In the genomic region with DNA sequence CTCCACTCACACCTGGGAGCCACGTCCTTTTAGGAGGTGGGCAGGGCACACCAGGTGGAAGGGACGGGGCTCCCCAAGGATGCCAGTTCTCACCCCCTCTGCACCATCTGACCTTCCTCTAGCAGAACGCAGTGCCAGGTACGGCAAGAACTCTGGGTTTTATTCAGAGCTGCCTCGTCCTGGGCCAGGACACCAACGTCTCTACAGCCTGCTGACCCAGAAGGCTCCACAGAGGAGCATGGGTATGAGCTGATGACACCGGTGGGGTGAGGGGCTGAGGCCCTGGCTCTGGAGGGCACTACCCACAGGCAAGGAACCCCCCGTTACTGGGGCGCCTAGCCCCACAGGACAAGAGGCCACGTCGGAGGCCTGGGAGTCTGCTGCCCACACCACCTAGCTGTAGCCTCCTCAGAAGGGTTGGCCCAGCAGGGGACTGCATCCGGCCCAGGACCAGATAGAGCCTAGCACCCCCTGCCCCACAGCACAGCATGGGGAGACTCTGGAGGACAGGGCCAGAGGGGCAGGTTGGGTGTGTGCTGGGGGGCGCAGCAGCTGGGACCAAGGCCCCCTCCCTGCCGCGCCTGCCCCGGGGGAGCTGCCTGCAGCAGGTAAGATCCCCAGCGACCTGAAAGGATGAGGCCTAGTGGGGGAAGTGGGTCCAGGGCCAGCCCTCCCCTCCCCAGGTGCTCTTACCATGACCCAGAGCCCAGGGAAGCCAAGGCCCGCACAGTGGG, we compare ENCODE assay signal across 14 cellular contexts. TPM values are rescaled to one million over a fixed set of nuclear protein-coding genes. Genes with fewer than 3 reads are reported as not detected.
DNase-seq lines count a peak whose midpoint lies in the region; ATAC-seq, FAIRE-seq and TF ChIP-seq lines count a peak whose summit lies in the region.
"Had no signal": no experiment of that assay in that cellular context is flagged by ENCODE, and none has a peak within 500 bp of the region (broad histone marks: within the 10 kb centered on the region; RNA-seq: fewer than 3 reads in every experiment).

No MANE protein-coding gene starts in this region.

- FAIRE-seq in HepG2 (lab: Jason Lieb, UNC) (no peak), H54 (lab: Jason Lieb, UNC) (no peak)
- FAIRE-seq: G401.6 had no signal

- H3K9me3 Mint-ChIP-seq in stimulated activated memory B cell treated with anti-CD40 and anti-IgM and Interleukin-4, amounts not matched to agents 10 μg/mL and 1 μg/mL and 100 μg/mL, for 72 hours, result no peaks in the 10 kb centered on the region

- POLR2A ChIA-PET in HepG2 (lab: Yijun Ruan, JAX), result interaction anchor here (1.8 to 4.2 kb wide), 4 partner anchors 13 to 69 kb away, joined by 4 to 27 read pairs (median 12); a partner anchor contains a TSS

- BruUV-seq in HepG2 (replicated peaks; lab: Mats Ljungman, UMichigan), result no TSS peak

- H3K9me2 ChIP-seq in GM23248 (ENCODE audit: insufficient read depth), result no peaks in the 10 kb centered on the region

- H3K36me3 ChIP-seq in GM23248 (ENCODE audit: low read depth), result peaks cover 17% of the 10 kb centered on the region; the same call in 1 of the 2 replicates
- peaks cover 52 to 63% of the 10 kb centered on the region in 2 experiments for H3K36me3 ChIP-seq in HepG2 (replicated peaks in 1 of 2; ENCODE audit: control insufficient read depth in 1 of 2, insufficient read depth in 2 of 2, low read length in 2 of 2)
- peaks cover 0 to 92% (median 13%) of the 10 kb centered on the region in 6 donors for H3K36me3 ChIP-seq in spleen

- H3K4me3 ChIP-seq in GM23248 (no peak overlapping the region), HepG2 (replicated peaks in 1 of 3; ENCODE audit: insufficient read depth in 1 of 3, low read depth in 2 of 3, low read length in 3 of 3) (peak overlapping the region in 1 of 3 experiments; percentile 17; a peak in 1 of 6 replicates), spleen (no peak overlapping the region)

- TF ChIP-seq RAD21 in HepG2 (CRISPR knock-in tag; IDR thresholded peaks at IDR 0.05), result no peak

- H3K9me3 ChIP-seq in GM23248 (ENCODE audit: low read depth), result no peaks in the 10 kb centered on the region
- H3K9me3 ChIP-seq in HepG2 (ENCODE audit: low read length), result no peaks in the 10 kb centered on the region
- no peaks in the 10 kb centered on the region for H3K9me3 ChIP-seq in spleen

- peaks cover 27% of the 10 kb centered on the region for H3K4me1 ChIP-seq in GM23248 (ENCODE audit: insufficient read depth)
- peaks cover 55% of the 10 kb centered on the region for H3K4me1 ChIP-seq in HepG2 (ENCODE audit: insufficient read depth, low read length)
- peaks cover 15 to 81% (median 48%) of the 10 kb centered on the region in 6 donors for H3K4me1 ChIP-seq in spleen

- peaks cover 18% of the 10 kb centered on the region; the same call in 1 of the 2 replicates for H3F3A ChIP-seq in GM23248 (ENCODE audit: insufficient read depth)

- H4K20me1 ChIP-seq in GM23248 (ENCODE audit: insufficient read depth), result no peaks in the 10 kb centered on the region
- peaks cover 8% of the 10 kb centered on the region for H4K20me1 ChIP-seq in HepG2 (ENCODE audit: insufficient read depth, low read length)

- H2AFZ ChIP-seq in GM23248 (no peak overlapping the region), HepG2 (ENCODE audit: low read length) (no peak overlapping the region)

- peaks cover 98% of the 10 kb centered on the region for H3K27me3 Mint-ChIP-seq in stimulated activated memory B cell treated with anti-CD40 and anti-IgM and Interleukin-4, amounts not matched to agents 10 μg/mL and 1 μg/mL and 100 μg/mL, for 72 hours

- TF ChIP-seq POLR2A in HepG2 (IDR thresholded peaks at IDR 0.05; ENCODE audit: insufficient read depth in 1 of 2, low read depth in 2 of 2, low read length in 2 of 2) (no peak), spleen (IDR thresholded peaks at IDR 0.05) (no peak), H54 (IDR thresholded peaks at IDR 0.05; ENCODE audit: low read depth, low read length) (no peak)

- CTCF ChIA-PET in HepG2 (lab: Yijun Ruan, JAX; ENCODE audit: low intra/inter-chr PET ratio, low total read pairs), result no interaction called here

- ATAC-seq in HepG2, result peak; percentile 0; the same call in 2 of the 3 replicates
- no peak for ATAC-seq in stimulated activated memory B cell treated with anti-CD40 and anti-IgM and Interleukin-4, amounts not matched to agents 10 μg/mL and 1 μg/mL and 100 μg/mL, for 72 hours
- ATAC-seq: esophagus mucosa had no signal

- no peak overlapping the region for H3K27ac Mint-ChIP-seq in stimulated activated memory B cell treated with anti-CD40 and anti-IgM and Interleukin-4, amounts not matched to agents 10 μg/mL and 1 μg/mL and 100 μg/mL, for 72 hours

- H3K4me3 Mint-ChIP-seq in stimulated activated memory B cell treated with anti-CD40 and anti-IgM and Interleukin-4, amounts not matched to agents 10 μg/mL and 1 μg/mL and 100 μg/mL, for 72 hours, result no peak overlapping the region

- H3K27ac ChIP-seq in GM23248 (peak overlapping the region; percentile 99), HepG2 (ENCODE audit: extremely low read length, insufficient read depth, low read length) (peak overlapping the region; percentile 77), spleen (peak overlapping the region in 5 of 8 donors; percentile 53 to 68 (median 63))
- H3K27ac ChIP-seq: VCaP had no signal

- peaks cover 98% of the 10 kb centered on the region for H3K79me2 ChIP-seq in GM23248 (ENCODE audit: insufficient read depth)
- H3K79me2 ChIP-seq in HepG2 (ENCODE audit: insufficient read depth, low read length), result peaks cover 43% of the 10 kb centered on the region

- WGBS in GM23248 (ENCODE audit: low coverage in 1 of 2, low lambda C conversion rate in 2 of 2, missing lambda C conversion rate in 2 of 2), 2 experiments, result 82 to 84% methylated on average over 18 of the region's 18 CpGs
- 98% methylated on average over 10 of the region's 18 CpGs for WGBS in HepG2 (ENCODE audit: low lambda C conversion rate)
- 81 to 96% (median 87%) methylated on average over 14 to 18 of the region's 18 CpGs for WGBS in spleen, 5 donors

- H3K36me3 Mint-ChIP-seq in stimulated activated memory B cell treated with anti-CD40 and anti-IgM and Interleukin-4, amounts not matched to agents 10 μg/mL and 1 μg/mL and 100 μg/mL, for 72 hours, result no peaks in the 10 kb centered on the region

- H3K4me2 ChIP-seq in GM23248 (ENCODE audit: unreplicated experiment) (no peak overlapping the region), HepG2 (ENCODE audit: low read depth, low read length) (peak overlapping the region; percentile 60)

- intact Hi-C loops in HepG2 (cut with micrococcal nuclease; ENCODE audit: unreplicated experiment) (loop anchor here (2.0 kb wide), 2 partner anchors 25 to 147 kb away; no protein-coding TSS in a partner anchor), spleen (cut with DNase I; ENCODE audit: low total_unique reads) (no loop called here)

- TF ChIP-seq CTCF in HepG2 (CRISPR knock-in tag; IDR thresholded peaks at IDR 0.05), result no peak
- no peak for TF ChIP-seq CTCF in spleen (IDR thresholded peaks at IDR 0.05 in 8 of 11, conservative IDR thresholded peaks at IDR 0.05 in 3 of 11)
- TF ChIP-seq CTCF in GM20000 (IDR thresholded peaks at IDR 0.05; ENCODE audit: extremely low read depth, missing control alignments), result no peak

- H3K9ac ChIP-seq in GM23248, result peak overlapping the region; percentile 91
- peak overlapping the region; percentile 72 for H3K9ac ChIP-seq in HepG2 (ENCODE audit: insufficient read depth, low read depth, low read length)

- TF ChIP-seq EP300 in HepG2 (IDR thresholded peaks at IDR 0.05; ENCODE audit: low read depth in 2 of 2, low read length in 2 of 2) (no peak), HepG2 (CRISPR knock-in tag; IDR thresholded peaks at IDR 0.05; ENCODE audit: borderline replicate concordance) (no peak)

- peaks cover 11% of the 10 kb centered on the region for H3K4me1 Mint-ChIP-seq in stimulated activated memory B cell treated with anti-CD40 and anti-IgM and Interleukin-4, amounts not matched to agents 10 μg/mL and 1 μg/mL and 100 μg/mL, for 72 hours

- in situ Hi-C loops in GM23248 (cut with MboI) (no loop called here), HepG2 (cut with HindIII; ENCODE audit: extremely low pct_ligation_motif_present, low pct_unique_long_range_greater_than_20kb) (no loop called here)

- H3K27me3 ChIP-seq in GM23248 (replicated peaks; ENCODE audit: insufficient read depth), result no peaks in the 10 kb centered on the region
- no peaks in the 10 kb centered on the region for H3K27me3 ChIP-seq in HepG2 (ENCODE audit: control insufficient read depth in 1 of 2, insufficient read depth in 2 of 2, low read length in 2 of 2)
- H3K27me3 ChIP-seq in spleen (replicated peaks in 1 of 7), result peaks cover 0 to 80% (median 5%) of the 10 kb centered on the region in 7 donors

- no peak for DNase-seq in GM23248
- DNase-seq in astrocyte of the hippocampus (ENCODE audit: low read depth, low spot score), result peak; percentile 12
- DNase-seq in HepG2 (ENCODE audit: low spot score), result no peak
- no peak for DNase-seq in spleen
- no peak for DNase-seq in GM20000 (ENCODE audit: low spot score)
- no peak for DNase-seq in H54 (ENCODE audit: insufficient read length, low spot score)
- no peak for DNase-seq in activated CD4-positive, alpha-beta T cell treated with anti-CD3 and anti-CD28 coated beads, Interleukin-2, amount 50 U/mL, for 4 hours
- DNase-seq: NCI-H1048, NCI-H446 had no signal

RNA-seq across cellular contexts. Expression of a gene that starts 13.9 kb away (rescaled TPM):
- total RNA-seq in GM23248 (2014; rRNA removed; shearing (Covaris generic)), result 84.0 and 87.0 TPM in 2 replicates
- polyA plus RNA-seq in GM23248 (2016; fragmentation: Nextera tagmentation; extraction: Ambion mirVana), result 52.9 and 56.1 TPM in 2 replicates
- total RNA-seq in HepG2 (2016; rRNA removed; fragmentation: Illumina TruSeq; extraction: Trizol), result 35.9 and 48.1 TPM in 2 replicates
- 13.1 and 14.5 TPM in 2 replicates for total RNA-seq in HepG2 (2016; cell fraction: cytosol; rRNA removed; fragmentation: Illumina TruSeq; extraction: Trizol; ENCODE audit: low read depth)
- 33.1 and 51.1 TPM in 2 replicates for total RNA-seq in HepG2 (2016; cell fraction: insoluble cytoplasmic fraction; rRNA removed; fragmentation: Illumina TruSeq; extraction: Trizol)
- 38.7 and 43.1 TPM in 2 replicates for total RNA-seq in HepG2 (2016; cell fraction: membrane; rRNA removed; fragmentation: Illumina TruSeq; extraction: Trizol)
- 38.1 and 45.0 TPM in 2 replicates for total RNA-seq in HepG2 (2016; cell fraction: nucleus; rRNA removed; fragmentation: Illumina TruSeq; extraction: Trizol)
- 51.7 and 57.8 TPM in 2 replicates for polyA plus RNA-seq in HepG2 (2011; rRNA removed)
- 31.6 and 53.3 TPM in 2 replicates for polyA plus RNA-seq in HepG2 (2011; cell fraction: cytosol; rRNA removed)
- polyA plus RNA-seq in HepG2 (2011; cell fraction: nucleus; rRNA removed), result 202 and 242 TPM in 2 replicates
- polyA plus RNA-seq in HepG2 (2012), result 39.6 and 65.3 TPM in 2 replicates
- polyA plus RNA-seq in HepG2 (2016; cell fraction: cytosol; fragmentation: Illumina TruSeq; extraction: Trizol; ENCODE audit: low read depth), result 13.2 and 13.9 TPM in 2 replicates
- 47.9 and 56.1 TPM in 2 replicates for polyA plus RNA-seq in HepG2 (2016; cell fraction: insoluble cytoplasmic fraction; fragmentation: Illumina TruSeq; extraction: Trizol; ENCODE audit: low read depth)
- 24.5 and 27.8 TPM in 2 replicates for polyA plus RNA-seq in HepG2 (2016; cell fraction: membrane; fragmentation: Illumina TruSeq; extraction: Trizol; ENCODE audit: low read depth)
- 68.9 and 74.0 TPM in 2 replicates for polyA plus RNA-seq in HepG2 (2016; cell fraction: nucleus; fragmentation: Illumina TruSeq; extraction: Trizol; ENCODE audit: insufficient read depth, low read depth)
- polyA minus RNA-seq in HepG2 (2011; rRNA and poly(A)+ RNA removed; ENCODE audit: low replicate concordance), result 35.0 and 120 TPM in 2 replicates
- polyA minus RNA-seq in HepG2 (2011; cell fraction: cytosol; rRNA and poly(A)+ RNA removed), result 32.5 and 33.4 TPM in 2 replicates
- polyA minus RNA-seq in HepG2 (2011; cell fraction: nucleus; rRNA and poly(A)+ RNA removed), result 77.6 and 107 TPM in 2 replicates
- total RNA-seq in spleen, result 100 to 1,000 TPM in 3 of 7 donors, 10 to 100 TPM in 4; 62.2 to 164 (median 79.8) TPM
- 10 to 100 TPM; 14.6 to 71.2 (median 29.7) TPM for polyA plus RNA-seq in spleen

RNA-seq across cellular contexts. Expression of a gene that starts 18.8 kb away (rescaled TPM):
- not detected in 2 replicates for total RNA-seq in GM23248 (2014; rRNA removed; shearing (Covaris generic))
- polyA plus RNA-seq in GM23248 (2016; fragmentation: Nextera tagmentation; extraction: Ambion mirVana), result not detected in 2 replicates
- total RNA-seq in HepG2 (2016; rRNA removed; fragmentation: Illumina TruSeq; extraction: Trizol), result not detected in 2 replicates
- not detected in 2 replicates for total RNA-seq in HepG2 (2016; cell fraction: cytosol; rRNA removed; fragmentation: Illumina TruSeq; extraction: Trizol; ENCODE audit: low read depth)
- not detected in 2 replicates for total RNA-seq in HepG2 (2016; cell fraction: insoluble cytoplasmic fraction; rRNA removed; fragmentation: Illumina TruSeq; extraction: Trizol)
- not detected in 2 replicates for total RNA-seq in HepG2 (2016; cell fraction: membrane; rRNA removed; fragmentation: Illumina TruSeq; extraction: Trizol)
- not detected in 2 replicates for total RNA-seq in HepG2 (2016; cell fraction: nucleus; rRNA removed; fragmentation: Illumina TruSeq; extraction: Trizol)
- 0.55 TPM in 1 of 2 replicates, not detected in the other for polyA plus RNA-seq in HepG2 (2011; rRNA removed)
- 0.13 and 0.14 TPM in 2 replicates for polyA plus RNA-seq in HepG2 (2011; cell fraction: cytosol; rRNA removed)
- polyA plus RNA-seq in HepG2 (2011; cell fraction: nucleus; rRNA removed), result 0.47 TPM in 1 of 2 replicates, not detected in the other
- not detected in 2 replicates for polyA plus RNA-seq in HepG2 (2012)
- polyA plus RNA-seq in HepG2 (2016; cell fraction: cytosol; fragmentation: Illumina TruSeq; extraction: Trizol; ENCODE audit: low read depth), result not detected in 2 replicates
- not detected in 2 replicates for polyA plus RNA-seq in HepG2 (2016; cell fraction: insoluble cytoplasmic fraction; fragmentation: Illumina TruSeq; extraction: Trizol; ENCODE audit: low read depth)
- polyA plus RNA-seq in HepG2 (2016; cell fraction: membrane; fragmentation: Illumina TruSeq; extraction: Trizol; ENCODE audit: low read depth), result not detected in 2 replicates
- not detected in 2 replicates for polyA plus RNA-seq in HepG2 (2016; cell fraction: nucleus; fragmentation: Illumina TruSeq; extraction: Trizol; ENCODE audit: insufficient read depth, low read depth)
- not detected in 2 replicates for polyA minus RNA-seq in HepG2 (2011; rRNA and poly(A)+ RNA removed; ENCODE audit: low replicate concordance)
- not detected in 2 replicates for polyA minus RNA-seq in HepG2 (2011; cell fraction: cytosol; rRNA and poly(A)+ RNA removed)
- polyA minus RNA-seq in HepG2 (2011; cell fraction: nucleus; rRNA and poly(A)+ RNA removed), result not detected in 2 replicates
- 10 to 100 TPM in 1 of 7 donors, 1 to 10 TPM in 4, not detected in 2; 2.2 to 25.2 (median 4.4) TPM for total RNA-seq in spleen
- 1 to 10 TPM in 2 of 3 donors, under 1 TPM in 1; 0.59 to 2.7 (median 1.5) TPM for polyA plus RNA-seq in spleen
- total RNA-seq: HT-29 had no signal

RNA-seq across cellular contexts. Expression of a gene that starts 30.6 kb away (rescaled TPM):
- total RNA-seq in GM23248 (2014; rRNA removed; shearing (Covaris generic)), result not detected in 2 replicates
- not detected in 2 replicates for polyA plus RNA-seq in GM23248 (2016; fragmentation: Nextera tagmentation; extraction: Ambion mirVana)
- not detected in 2 replicates for total RNA-seq in HepG2 (2016; rRNA removed; fragmentation: Illumina TruSeq; extraction: Trizol)
- not detected in 2 replicates for total RNA-seq in HepG2 (2016; cell fraction: cytosol; rRNA removed; fragmentation: Illumina TruSeq; extraction: Trizol; ENCODE audit: low read depth)
- total RNA-seq in HepG2 (2016; cell fraction: insoluble cytoplasmic fraction; rRNA removed; fragmentation: Illumina TruSeq; extraction: Trizol), result not detected in 2 replicates
- total RNA-seq in HepG2 (2016; cell fraction: membrane; rRNA removed; fragmentation: Illumina TruSeq; extraction: Trizol), result not detected in 2 replicates
- not detected in 2 replicates for total RNA-seq in HepG2 (2016; cell fraction: nucleus; rRNA removed; fragmentation: Illumina TruSeq; extraction: Trizol)
- polyA plus RNA-seq in HepG2 (2011; rRNA removed), result 0.13 and 0.39 TPM in 2 replicates
- polyA plus RNA-seq in HepG2 (2011; cell fraction: cytosol; rRNA removed), result 0.13 TPM in 1 of 2 replicates, not detected in the other
- 0.53 TPM in 1 of 2 replicates, not detected in the other for polyA plus RNA-seq in HepG2 (2011; cell fraction: nucleus; rRNA removed)
- 0.78 and 0.89 TPM in 2 replicates for polyA plus RNA-seq in HepG2 (2012)
- 0.40 TPM in 1 of 2 replicates, not detected in the other for polyA plus RNA-seq in HepG2 (2016; cell fraction: cytosol; fragmentation: Illumina TruSeq; extraction: Trizol; ENCODE audit: low read depth)
- not detected in 2 replicates for polyA plus RNA-seq in HepG2 (2016; cell fraction: insoluble cytoplasmic fraction; fragmentation: Illumina TruSeq; extraction: Trizol; ENCODE audit: low read depth)
- 0.37 TPM in 1 of 2 replicates, not detected in the other for polyA plus RNA-seq in HepG2 (2016; cell fraction: membrane; fragmentation: Illumina TruSeq; extraction: Trizol; ENCODE audit: low read depth)
- not detected in 2 replicates for polyA plus RNA-seq in HepG2 (2016; cell fraction: nucleus; fragmentation: Illumina TruSeq; extraction: Trizol; ENCODE audit: insufficient read depth, low read depth)
- polyA minus RNA-seq in HepG2 (2011; rRNA and poly(A)+ RNA removed; ENCODE audit: low replicate concordance), result not detected in 2 replicates
- polyA minus RNA-seq in HepG2 (2011; cell fraction: cytosol; rRNA and poly(A)+ RNA removed), result not detected in 2 replicates
- polyA minus RNA-seq in HepG2 (2011; cell fraction: nucleus; rRNA and poly(A)+ RNA removed), result not detected in 2 replicates
- 10 to 100 TPM in 1 of 7 donors, 1 to 10 TPM in 5, not detected in 1; 1.3 to 11.8 (median 3.7) TPM for total RNA-seq in spleen
- 1 to 10 TPM in 2 of 3 donors, under 1 TPM in 1; 0.58 to 1.3 (median 1.2) TPM for polyA plus RNA-seq in spleen
- total RNA-seq: esophagus mucosa, HT-29 had no signal
